Comparison of ENCODE assay signal across 8 cellular contexts in genomic region chr4:2536193-2537010, GRCh38. TPM values are rescaled to one million over a fixed set of nuclear protein-coding genes. Genes with fewer than 3 reads are reported as not detected.
DNase-seq lines count a peak whose midpoint lies in the region; ATAC-seq and TF ChIP-seq lines count a peak whose summit lies in the region.

FAM193A (plus strand) TSS chr4:2536647; CDS start chr4:2536916, 269 bp downstream.

- peaks cover 24% of the 10 kb centered on the region for H3K4me1 Mint-ChIP-seq in activated CD4-positive, alpha-beta T cell treated with anti-CD3 and anti-CD28 coated beads, Interleukin-2, amount 10 ng/mL, durations not matched to agents 7 days and 5 days

- DNase-seq in NCI-H69 (lab: John Stamatoyannopoulos, UW) (peak; percentile 98), coronary artery (ENCODE audit: low spot score) (peak; percentile 100), left colon (peak; percentile 97 to 100)
- DNase-seq in activated CD4-positive, alpha-beta T cell treated with anti-CD3 and anti-CD28 coated beads, Interleukin-2, amount 10 ng/mL, durations not matched to agents 7 days and 5 days = peak; percentile 99
- DNase-seq in stimulated activated CD4-positive, alpha-beta T cell treated with anti-CD3 and anti-CD28 coated beads, Interleukin-1b, Interleukin-23, amount 100 ng/mL, for 4 hours (ENCODE audit: low read depth in 2 of 2) = peak; percentile 96 to 97

- no peaks in the 10 kb centered on the region for H3K9me3 Mint-ChIP-seq in activated CD4-positive, alpha-beta T cell treated with anti-CD3 and anti-CD28 coated beads, Interleukin-2, amount 10 ng/mL, durations not matched to agents 7 days and 5 days

- H3K4me1 ChIP-seq in BLaER1 treated with 17β-estradiol and CSF1 and Interleukin-3, amounts not matched to agents 10 nM and 100 nM = peaks cover 19 to 33% (median 28%) of the 10 kb centered on the region in 10 experiments

- H3K4me3 ChIP-seq in BLaER1 treated with 17β-estradiol and CSF1 and Interleukin-3, amounts not matched to agents 10 nM and 100 nM = peak within 1 kb of the TSS; percentile 89 to 100 (median 98)
- H3K4me3 ChIP-seq in coronary artery = peak within 1 kb of the TSS; percentile 100

- intact Hi-C loops in left colon (cut with DNase I, micrococcal nuclease) = no loop called here

- peak within 1 kb of the TSS; percentile 97 to 100 (median 99) for H3K9ac ChIP-seq in BLaER1 treated with 17β-estradiol and CSF1 and Interleukin-3, amounts not matched to agents 10 nM and 100 nM

- peak within 1 kb of the TSS; percentile 94 to 99 (median 98) for H3K27ac ChIP-seq in BLaER1 treated with 17β-estradiol and CSF1 and Interleukin-3, amounts not matched to agents 10 nM and 100 nM
- peak within 1 kb of the TSS; percentile 95 to 99 for H3K27ac ChIP-seq in coronary artery

- H3K27me3 Mint-ChIP-seq in activated CD4-positive, alpha-beta T cell treated with anti-CD3 and anti-CD28 coated beads, Interleukin-2, amount 10 ng/mL, durations not matched to agents 7 days and 5 days = no peaks in the 10 kb centered on the region

- H3K4me2 ChIP-seq in BLaER1 treated with 17β-estradiol and CSF1 and Interleukin-3, amounts not matched to agents 10 nM and 100 nM = peak within 1 kb of the TSS; percentile 87 to 98 (median 93)

- H3K27me3 ChIP-seq in BLaER1 treated with 17β-estradiol and CSF1 and Interleukin-3, amounts not matched to agents 10 nM and 100 nM = no peaks in the 10 kb centered on the region

- TF ChIP-seq CTCF in coronary artery (IDR thresholded peaks at IDR 0.05) = no peak

- POLR2A ChIA-PET in activated CD4-positive, alpha-beta T cell treated with anti-CD3 and anti-CD28 coated beads, Interleukin-2, amount 10 ng/mL, durations not matched to agents 7 days and 5 days (lab: Charles Lee) = interaction anchor here (0.6 to 1.0 kb wide), 3 partner anchors 12 to 68 kb away, joined by 3 to 4 read pairs (median 4); partner anchors contain the start of gene RNF4

- H3K4me3 Mint-ChIP-seq in activated CD4-positive, alpha-beta T cell treated with anti-CD3 and anti-CD28 coated beads, Interleukin-2, amount 10 ng/mL, durations not matched to agents 7 days and 5 days = peak within 1 kb of the TSS; percentile 90

- peak within 1 kb of the TSS; percentile 92 for H3K27ac Mint-ChIP-seq in activated CD4-positive, alpha-beta T cell treated with anti-CD3 and anti-CD28 coated beads, Interleukin-2, amount 10 ng/mL, durations not matched to agents 7 days and 5 days

- CTCF ChIA-PET in activated CD4-positive, alpha-beta T cell treated with anti-CD3 and anti-CD28 coated beads, Interleukin-2, amount 10 ng/mL, durations not matched to agents 7 days and 5 days (lab: Charles Lee) = interaction anchor here (1.3 kb wide), 1 partner anchor 12 kb away, joined by 6 read pairs; no protein-coding TSS in a partner anchor

- H3K36me3 Mint-ChIP-seq in activated CD4-positive, alpha-beta T cell treated with anti-CD3 and anti-CD28 coated beads, Interleukin-2, amount 10 ng/mL, durations not matched to agents 7 days and 5 days (ENCODE audit: low read depth) = peaks cover 8% of the 10 kb centered on the region

- ATAC-seq in GM19372 (IDR thresholded peaks at IDR 0.05; ENCODE audit: low read depth, unreplicated experiment) (peak; percentile 81), HG03521 (IDR thresholded peaks at IDR 0.05; ENCODE audit: unreplicated experiment) (peak; percentile 89), left colon (peak; percentile 92)

- H3K9me3 ChIP-seq in BLaER1 treated with 17β-estradiol and CSF1 and Interleukin-3, amounts not matched to agents 10 nM and 100 nM (replicated peaks in 1 of 11) = no peaks in the 10 kb centered on the region

- peaks cover 0 to 25% (median 14%) of the 10 kb centered on the region in 11 experiments; a peak in 13 of 22 replicates for H3K36me3 ChIP-seq in BLaER1 treated with 17β-estradiol and CSF1 and Interleukin-3, amounts not matched to agents 10 nM and 100 nM

- peaks cover 40 to 45% (median 44%) of the 10 kb centered on the region in 11 experiments for H4K20me1 ChIP-seq in BLaER1 treated with 17β-estradiol and CSF1 and Interleukin-3, amounts not matched to agents 10 nM and 100 nM

RNA-seq across cellular contexts. Expression of gene FAM193A, which starts in this region (rescaled TPM):
- 10 to 100 TPM; 33.2 to 35.5 TPM for total RNA-seq in activated CD4-positive, alpha-beta T cell treated with anti-CD3 and anti-CD28 coated beads, Interleukin-2, amount 10 ng/mL, durations not matched to agents 7 days and 5 days
- total RNA-seq in left colon = 10 to 100 TPM; 22.8 to 23.7 TPM

Comparison
In these comparisons a context has a peak if more than half of its experiments do, and no peak if none do; other contexts are left out.
1. Peak in every context shown above with its lines: DNase-seq, ATAC-seq, H3K4me3 ChIP-seq and H3K27ac ChIP-seq.